ENCODE assay signal across 28 cellular contexts in genomic region chr10:34169677-34170076, GRCh38.
"Had no signal": no experiment of that assay in that cellular context is flagged by ENCODE, and none has a peak within 500 bp of the region (broad histone marks: within the 10 kb centered on the region; RNA-seq: fewer than 3 reads in every experiment).

No MANE protein-coding gene starts in this region.

- DNase-seq: hypothalamus; immature natural killer cell; kidney; left colon; left lung; lower lobe of right lung; mammary epithelial cell; mesenchymal stem cell; naive B cell; natural killer cell; nephron progenitor cell; ovary; right lobe of liver; stimulated activated CD4-positive, alpha-beta T cell treated with anti-CD3 and anti-CD28 coated beads, Interleukin-1b, Interleukin-23, amount 100 ng/mL, for 48 hours; stimulated activated CD4-positive, alpha-beta T cell treated with anti-CD3 and anti-CD28 coated beads, Interleukin-2, amount 100 ng/mL, for 48 hours; stimulated activated CD4-positive, alpha-beta T cell treated with anti-CD3 and anti-CD28 coated beads, Interleukin-4, amount 100 ng/mL, for 4 hours; stimulated activated CD8-positive, alpha-beta memory T cell treated with anti-CD3 and anti-CD28 coated beads, Interleukin-4, amount 100 ng/mL, for 48 hours; stimulated activated naive CD4-positive, alpha-beta T cell treated with Interleukin-2 at 50 U/mL for 16 hours; stimulated activated naive CD8-positive, alpha-beta T cell treated with anti-CD3 and anti-CD28 coated beads, Interleukin-15, amount 100 ng/mL, for 72 hours; substantia nigra; uterus had no signal

- H3K4me1 ChIP-seq: lower lobe of right lung, right atrium auricular region, uterus had no signal

- H3K4me3 ChIP-seq: left lung, lower lobe of right lung, ovary, right atrium auricular region, right lobe of liver, smooth muscle cell, tibial nerve, uterus had no signal

- H3K4me1 Mint-ChIP-seq: immature natural killer cell; naive B cell; natural killer cell; stimulated activated memory B cell treated with anti-CD40 and anti-IgM and Interleukin-4, amounts not matched to agents 10 μg/mL and 1 μg/mL and 100 μg/mL, for 72 hours; stimulated activated naive CD8-positive, alpha-beta T cell treated with anti-CD3 and anti-CD28 coated beads, Interleukin-15, amount 100 ng/mL, for 72 hours had no signal

- H3K9me3 ChIP-seq: left lung, lower lobe of right lung, ovary, right atrium auricular region, right lobe of liver, tibial nerve, uterus had no signal

- ATAC-seq: left colon; left lung; natural killer cell; right lobe of liver; stimulated activated memory B cell treated with anti-CD40 and anti-IgM and Interleukin-4, amounts not matched to agents 10 μg/mL and 1 μg/mL and 100 μg/mL, for 72 hours; stimulated activated naive CD8-positive, alpha-beta T cell treated with anti-CD3 and anti-CD28 coated beads, Interleukin-15, amount 100 ng/mL, for 72 hours had no signal

- H3K4me3 Mint-ChIP-seq: immature natural killer cell; mesothelial cell of epicardium; naive B cell; natural killer cell; nephron progenitor cell; stimulated activated memory B cell treated with anti-CD40 and anti-IgM and Interleukin-4, amounts not matched to agents 10 μg/mL and 1 μg/mL and 100 μg/mL, for 72 hours; stimulated activated naive CD8-positive, alpha-beta T cell treated with anti-CD3 and anti-CD28 coated beads, Interleukin-15, amount 100 ng/mL, for 72 hours; type B pancreatic cell had no signal

- H3K27ac Mint-ChIP-seq: immature natural killer cell; mesothelial cell of epicardium; naive B cell; natural killer cell; nephron progenitor cell; progenitor cell of endocrine pancreas; stimulated activated memory B cell treated with anti-CD40 and anti-IgM and Interleukin-4, amounts not matched to agents 10 μg/mL and 1 μg/mL and 100 μg/mL, for 72 hours; stimulated activated naive CD8-positive, alpha-beta T cell treated with anti-CD3 and anti-CD28 coated beads, Interleukin-15, amount 100 ng/mL, for 72 hours; type B pancreatic cell had no signal

- H3K36me3 ChIP-seq: left lung, lower lobe of right lung, ovary, right atrium auricular region, right lobe of liver, tibial nerve, uterus had no signal

- H3K36me3 Mint-ChIP-seq: immature natural killer cell; naive B cell; natural killer cell; stimulated activated memory B cell treated with anti-CD40 and anti-IgM and Interleukin-4, amounts not matched to agents 10 μg/mL and 1 μg/mL and 100 μg/mL, for 72 hours had no signal

- H3K27me3 Mint-ChIP-seq: naive B cell; progenitor cell of endocrine pancreas; stimulated activated memory B cell treated with anti-CD40 and anti-IgM and Interleukin-4, amounts not matched to agents 10 μg/mL and 1 μg/mL and 100 μg/mL, for 72 hours; stimulated activated naive CD8-positive, alpha-beta T cell treated with anti-CD3 and anti-CD28 coated beads, Interleukin-15, amount 100 ng/mL, for 72 hours; type B pancreatic cell had no signal

- H3K9me3 Mint-ChIP-seq: mesothelial cell of epicardium; natural killer cell; stimulated activated naive CD8-positive, alpha-beta T cell treated with anti-CD3 and anti-CD28 coated beads, Interleukin-15, amount 100 ng/mL, for 72 hours; type B pancreatic cell had no signal

- H3K27ac ChIP-seq: left lung, lower lobe of right lung, ovary, right atrium auricular region, right lobe of liver, tibial nerve, uterus had no signal
